In genomic region chr12:45468751-45469615, GRCh38 we compare ENCODE assay signal across 23 cellular contexts.
DNase-seq lines count a peak whose midpoint lies in the region; ATAC-seq and TF ChIP-seq lines count a peak whose summit lies in the region.
"Had no signal": no experiment of that assay in that cellular context is flagged by ENCODE, and none has a peak within 500 bp of the region (broad histone marks: within the 10 kb centered on the region; RNA-seq: fewer than 3 reads in every experiment).

No MANE protein-coding gene starts in this region.

- no peak for TF ChIP-seq CTCF in natural killer cell (IDR thresholded peaks at IDR 0.05)

- no peaks in the 10 kb centered on the region for H3K36me3 Mint-ChIP-seq in natural killer cell
- no peaks in the 10 kb centered on the region for H3K36me3 Mint-ChIP-seq in natural killer cell treated with Interleukin-12 subunit alpha and Interleukin-12 subunit beta and Interleukin-15 and Interleukin-18, amount 100 ng/mL, for 72 hours
- H3K36me3 Mint-ChIP-seq in central memory CD8-positive, alpha-beta T cell (ENCODE audit: insufficient read depth) = no peaks in the 10 kb centered on the region
- no peaks in the 10 kb centered on the region for H3K36me3 Mint-ChIP-seq in activated CD4-positive, alpha-beta memory T cell treated with anti-CD3 and anti-CD28 coated beads for 36 hours
- H3K36me3 Mint-ChIP-seq: activated naive CD4-positive, alpha-beta T cell treated with anti-CD3 and anti-CD28 coated beads, Interleukin-2, amount 50 U/mL, for 72 hours; CD14-positive monocyte; stimulated activated memory B cell treated with anti-CD40 and anti-IgM and Interleukin-4, amounts not matched to agents 10 μg/mL and 1 μg/mL and 100 μg/mL, for 72 hours; type B pancreatic cell had no signal

- ATAC-seq in natural killer cell (peak in 1 of 3 donors; percentile 2), HG03354 (IDR thresholded peaks at IDR 0.05; ENCODE audit: poor library complexity, severe bottlenecking, unreplicated experiment) (no peak), HG02870 (IDR thresholded peaks at IDR 0.05; ENCODE audit: unreplicated experiment) (no peak)
- ATAC-seq in natural killer cell treated with Interleukin-12 subunit alpha and Interleukin-12 subunit beta and Interleukin-15 and Interleukin-18, amount 100 ng/mL, for 72 hours = no peak
- no peak for ATAC-seq in central memory CD8-positive, alpha-beta T cell (replicated peaks; ENCODE audit: extremely low read depth, poor library complexity, severe bottlenecking)
- ATAC-seq: gastrocnemius medialis; left cardiac atrium; stimulated activated memory B cell treated with anti-CD40 and anti-IgM and Interleukin-4, amounts not matched to agents 10 μg/mL and 1 μg/mL and 100 μg/mL, for 72 hours had no signal

- CTCF ChIA-PET in activated CD4-positive, alpha-beta memory T cell treated with anti-CD3 and anti-CD28 coated beads for 36 hours (lab: Charles Lee) = no interaction called here

- DNase-seq in NCI-H2029 (lab: John Stamatoyannopoulos, UW) = peak; percentile 11
- DNase-seq in NCI-H2029 treated with DMSO at 0.1 percent for 48 hours (lab: John Stamatoyannopoulos, UW) = no peak
- no peak for DNase-seq in natural killer cell
- no peak for DNase-seq in natural killer cell treated with Interleukin-12 subunit alpha and Interleukin-12 subunit beta and Interleukin-15 and Interleukin-18, amount 100 ng/mL, for 72 hours (ENCODE audit: low spot score)
- DNase-seq in central memory CD8-positive, alpha-beta T cell (ENCODE audit: low spot score in 2 of 2) = no peak
- no peak for DNase-seq in activated CD4-positive, alpha-beta memory T cell treated with anti-CD3 and anti-CD28 coated beads for 36 hours
- DNase-seq: 8988T; activated CD4-positive, alpha-beta T cell treated with anti-CD3 and anti-CD28 coated beads for 48 hours; activated effector memory CD4-positive, alpha-beta T cell treated with Interleukin-2 at 50 U/mL for 16 hours; anterior cingulate cortex; gastrocnemius medialis; left cardiac atrium; NCI-H1105; NCI-H1930; NCI-H2227 treated with DMSO at 0.1 percent for 48 hours; nephron progenitor cell; OCI-M1 had no signal

- intact Hi-C loops in natural killer cell (cut with micrococcal nuclease) = no loop called here
- intact Hi-C loops in activated CD4-positive, alpha-beta memory T cell treated with anti-CD3 and anti-CD28 coated beads for 36 hours (cut with micrococcal nuclease) = no loop called here

- H3K4me1 Mint-ChIP-seq in natural killer cell = peaks cover 27% of the 10 kb centered on the region in 2 donors
- H3K4me1 Mint-ChIP-seq in natural killer cell treated with Interleukin-12 subunit alpha and Interleukin-12 subunit beta and Interleukin-15 and Interleukin-18, amount 100 ng/mL, for 72 hours (ENCODE audit: low read depth in 2 of 2) = peaks cover 14 to 27% of the 10 kb centered on the region in 2 donors
- peaks cover 22% of the 10 kb centered on the region for H3K4me1 Mint-ChIP-seq in central memory CD8-positive, alpha-beta T cell
- peaks cover 8% of the 10 kb centered on the region for H3K4me1 Mint-ChIP-seq in activated CD4-positive, alpha-beta memory T cell treated with anti-CD3 and anti-CD28 coated beads for 36 hours (ENCODE audit: low read depth)
- H3K4me1 Mint-ChIP-seq: CD14-positive monocyte; stimulated activated memory B cell treated with anti-CD40 and anti-IgM and Interleukin-4, amounts not matched to agents 10 μg/mL and 1 μg/mL and 100 μg/mL, for 72 hours had no signal

- no peaks in the 10 kb centered on the region for H3K9me3 Mint-ChIP-seq in natural killer cell
- no peaks in the 10 kb centered on the region for H3K9me3 Mint-ChIP-seq in natural killer cell treated with Interleukin-12 subunit alpha and Interleukin-12 subunit beta and Interleukin-15 and Interleukin-18, amount 100 ng/mL, for 72 hours
- no peaks in the 10 kb centered on the region for H3K9me3 Mint-ChIP-seq in central memory CD8-positive, alpha-beta T cell
- no peaks in the 10 kb centered on the region for H3K9me3 Mint-ChIP-seq in activated CD4-positive, alpha-beta memory T cell treated with anti-CD3 and anti-CD28 coated beads for 36 hours
- H3K9me3 Mint-ChIP-seq: stimulated activated memory B cell treated with anti-CD40 and anti-IgM and Interleukin-4, amounts not matched to agents 10 μg/mL and 1 μg/mL and 100 μg/mL, for 72 hours had no signal

- H3K27me3 Mint-ChIP-seq in natural killer cell (ENCODE audit: low read depth in 2 of 2) = no peaks in the 10 kb centered on the region
- peaks cover 0 to 3% of the 10 kb centered on the region in 2 donors for H3K27me3 Mint-ChIP-seq in natural killer cell treated with Interleukin-12 subunit alpha and Interleukin-12 subunit beta and Interleukin-15 and Interleukin-18, amount 100 ng/mL, for 72 hours
- peaks cover 14% of the 10 kb centered on the region for H3K27me3 Mint-ChIP-seq in central memory CD8-positive, alpha-beta T cell
- H3K27me3 Mint-ChIP-seq in activated CD4-positive, alpha-beta memory T cell treated with anti-CD3 and anti-CD28 coated beads for 36 hours = peaks cover 4% of the 10 kb centered on the region
- H3K27me3 Mint-ChIP-seq: type B pancreatic cell had no signal

- H3K4me3 Mint-ChIP-seq in natural killer cell = peak overlapping the region; percentile 82
- H3K4me3 Mint-ChIP-seq in natural killer cell treated with Interleukin-12 subunit alpha and Interleukin-12 subunit beta and Interleukin-15 and Interleukin-18, amount 100 ng/mL, for 72 hours = no peak overlapping the region
- peak overlapping the region; percentile 46 for H3K4me3 Mint-ChIP-seq in central memory CD8-positive, alpha-beta T cell
- no peak overlapping the region for H3K4me3 Mint-ChIP-seq in activated CD4-positive, alpha-beta memory T cell treated with anti-CD3 and anti-CD28 coated beads for 36 hours
- H3K4me3 Mint-ChIP-seq: CD14-positive monocyte; nephron progenitor cell; stimulated activated memory B cell treated with anti-CD40 and anti-IgM and Interleukin-4, amounts not matched to agents 10 μg/mL and 1 μg/mL and 100 μg/mL, for 72 hours; type B pancreatic cell had no signal

- POLR2A ChIA-PET in activated CD4-positive, alpha-beta memory T cell treated with anti-CD3 and anti-CD28 coated beads for 36 hours (lab: Charles Lee) = no interaction called here

- peak overlapping the region; percentile 57 to 69 for H3K27ac Mint-ChIP-seq in natural killer cell
- H3K27ac Mint-ChIP-seq in natural killer cell treated with Interleukin-12 subunit alpha and Interleukin-12 subunit beta and Interleukin-15 and Interleukin-18, amount 100 ng/mL, for 72 hours = peak overlapping the region in 1 of 2 donors; percentile 69
- H3K27ac Mint-ChIP-seq in central memory CD8-positive, alpha-beta T cell (ENCODE audit: low read depth) = no peak overlapping the region
- H3K27ac Mint-ChIP-seq in activated CD4-positive, alpha-beta memory T cell treated with anti-CD3 and anti-CD28 coated beads for 36 hours = no peak overlapping the region
- H3K27ac Mint-ChIP-seq: activated naive CD4-positive, alpha-beta T cell treated with anti-CD3 and anti-CD28 coated beads, Interleukin-2, amount 50 U/mL, for 72 hours; nephron progenitor cell; stimulated activated memory B cell treated with anti-CD40 and anti-IgM and Interleukin-4, amounts not matched to agents 10 μg/mL and 1 μg/mL and 100 μg/mL, for 72 hours; type B pancreatic cell had no signal

Comparison
In these comparisons a context has a peak if more than half of its experiments do, and no peak if none do; other contexts are left out.
1. H3K4me3 Mint-ChIP-seq: peak in natural killer cell (single experiment) and central memory CD8-positive, alpha-beta T cell (single experiment); none in natural killer cell treated with Interleukin-12 subunit alpha and Interleukin-12 subunit beta and Interleukin-15 and Interleukin-18, amount 100 ng/mL, for 72 hours (single experiment) and activated CD4-positive, alpha-beta memory T cell treated with anti-CD3 and anti-CD28 coated beads for 36 hours (single experiment).
2. H3K27ac Mint-ChIP-seq: peak in natural killer cell (2 of 2); none in central memory CD8-positive, alpha-beta T cell (single experiment) and activated CD4-positive, alpha-beta memory T cell treated with anti-CD3 and anti-CD28 coated beads for 36 hours (single experiment).